Comparison of ENCODE assay signal across 17 cellular contexts in genomic region chr11:45155627-45156180, GRCh38. TPM values are rescaled to one million over a fixed set of nuclear protein-coding genes. Genes with fewer than 3 reads are reported as not detected.
DNase-seq lines count a peak whose midpoint lies in the region; ATAC-seq, FAIRE-seq and TF ChIP-seq lines count a peak whose summit lies in the region.
"Had no signal": no experiment of that assay in that cellular context is flagged by ENCODE, and none has a peak within 500 bp of the region (broad histone marks: within the 10 kb centered on the region; RNA-seq: fewer than 3 reads in every experiment).

No MANE protein-coding gene starts in this region.

- H3K27me3 ChIP-seq in left ventricle myocardium inferior (ENCODE audit: low read depth) (no peaks in the 10 kb centered on the region), right cardiac atrium (ENCODE audit: control insufficient read depth, insufficient read depth) (no peaks in the 10 kb centered on the region), esophagus muscularis mucosa (no peaks in the 10 kb centered on the region), neuronal stem cell (ENCODE audit: control insufficient read depth in 3 of 3, insufficient read depth in 3 of 3, low read depth in 1 of 3, low read length in 3 of 3) (no peaks in the 10 kb centered on the region), vagina (no peaks in the 10 kb centered on the region)

- H3K4me2 ChIP-seq in neuronal stem cell (ENCODE audit: insufficient read depth, low read length, poor library complexity, severe bottlenecking) = no peak overlapping the region
- H3K4me2 ChIP-seq: A549, KMS-11 had no signal

- H2AK5ac ChIP-seq in neuronal stem cell (ENCODE audit: low read depth, low read length) = no peak overlapping the region

- WGBS in right cardiac atrium = 56% methylated on average over 4 of the region's 4 CpGs
- WGBS in esophagus muscularis mucosa = 61% methylated on average over 4 of the region's 4 CpGs
- no CpG with 5 or more reads among the region's 4 CpGs for WGBS in neuronal stem cell (ENCODE audit: extremely low coverage in 2 of 2, insufficient read length in 2 of 2, insufficient replicate concordance in 1 of 2), 2 donors

- H3K9ac ChIP-seq in neuronal stem cell (ENCODE audit: low read depth, low read length, poor library complexity) = no peak overlapping the region
- H3K9ac ChIP-seq: KMS-11 had no signal

- H2AFZ ChIP-seq in neuronal stem cell (ENCODE audit: low read length) = no peak overlapping the region

- H3K27ac ChIP-seq in left ventricle myocardium inferior (replicated peaks) (peak overlapping the region; percentile 47), right cardiac atrium (ENCODE audit: low read length) (no peak overlapping the region), esophagus muscularis mucosa (replicated peaks in 1 of 4) (peak overlapping the region; percentile 29 to 60 (median 48)), neuronal stem cell (replicated peaks; ENCODE audit: low read length) (no peak overlapping the region), vagina (peak overlapping the region; percentile 47)
- H3K27ac ChIP-seq: A549, KMS-11 had no signal

- TF ChIP-seq CTCF in left ventricle myocardium inferior (IDR thresholded peaks at IDR 0.05; ENCODE audit: borderline replicate concordance) = no peak
- TF ChIP-seq CTCF in esophagus muscularis mucosa (IDR thresholded peaks at IDR 0.05) = no peak
- TF ChIP-seq CTCF in vagina (IDR thresholded peaks at IDR 0.05) = no peak
- no peak for TF ChIP-seq CTCF in progenitor cell of endocrine pancreas (IDR thresholded peaks at IDR 0.05; ENCODE audit: unreplicated experiment)

- H3K36me3 ChIP-seq in left ventricle myocardium inferior (no peaks in the 10 kb centered on the region), esophagus muscularis mucosa (no peaks in the 10 kb centered on the region), neuronal stem cell (replicated peaks in 1 of 2; ENCODE audit: control insufficient read depth in 2 of 2, insufficient read depth in 2 of 2, low read length in 2 of 2) (no peaks in the 10 kb centered on the region), vagina (no peaks in the 10 kb centered on the region)

- peaks cover 10% of the 10 kb centered on the region for H3K79me1 ChIP-seq in neuronal stem cell (ENCODE audit: low read depth, low read length)

- no peaks in the 10 kb centered on the region for H3K36me3 Mint-ChIP-seq in progenitor cell of endocrine pancreas (ENCODE audit: insufficient read depth)

- H3K23ac ChIP-seq in neuronal stem cell (ENCODE audit: low read depth, low read length, poor library complexity) = no peak overlapping the region

- H3K4me1 Mint-ChIP-seq in progenitor cell of endocrine pancreas (ENCODE audit: low read depth) = peaks cover 14% of the 10 kb centered on the region

- H2BK12ac ChIP-seq in neuronal stem cell (ENCODE audit: low read length) = no peak overlapping the region

- no peak for FAIRE-seq in GM12892 (lab: Jason Lieb, UNC)
- FAIRE-seq: A549 had no signal

- no peak for TF ChIP-seq EP300 in esophagus muscularis mucosa (IDR thresholded peaks at IDR 0.05)

- peaks cover 74% of the 10 kb centered on the region for H3K4me1 ChIP-seq in left ventricle myocardium inferior
- peaks cover 23% of the 10 kb centered on the region for H3K4me1 ChIP-seq in right cardiac atrium (ENCODE audit: control insufficient read depth, insufficient read depth, low read length)
- H3K4me1 ChIP-seq in esophagus muscularis mucosa = peaks cover 39 to 87% (median 65%) of the 10 kb centered on the region in 4 donors
- H3K4me1 ChIP-seq in neuronal stem cell (ENCODE audit: control insufficient read depth in 2 of 2, insufficient read depth in 1 of 2, low read depth in 1 of 2, low read length in 2 of 2) = peaks cover 9 to 12% of the 10 kb centered on the region in 2 donors
- peaks cover 92% of the 10 kb centered on the region for H3K4me1 ChIP-seq in vagina
- H3K4me1 ChIP-seq: A549 had no signal

- no peaks in the 10 kb centered on the region for H3K9me3 Mint-ChIP-seq in progenitor cell of endocrine pancreas (ENCODE audit: low read depth)
- H3K9me3 Mint-ChIP-seq: HFFc6 had no signal

- DNase-seq in left ventricle myocardium inferior (no peak), right cardiac atrium (no peak), esophagus muscularis mucosa (ENCODE audit: extremely low spot score) (no peak), neuronal stem cell (ENCODE audit: low spot score) (no peak), vagina (ENCODE audit: extremely low spot score in 2 of 2) (peak in 1 of 2 donors; percentile 62), progenitor cell of endocrine pancreas (ENCODE audit: low spot score, unreplicated experiment) (no peak), NCI-H748 treated with DMSO at 0.1 percent for 48 hours (lab: John Stamatoyannopoulos, UW) (no peak), GM12892 (ENCODE audit: insufficient read length) (no peak)
- DNase-seq: COR-L47, DMS153, HFFc6, NCI-H1436, NCI-H2029 treated with DMSO at 0.1 percent for 48 hours, NCI-H2171 treated with DMSO at 0.1 percent for 48 hours, NCI-H510A had no signal

- H2BK15ac ChIP-seq in neuronal stem cell (ENCODE audit: low read length) = no peak overlapping the region

- peak overlapping the region; percentile 32 for H3K18ac ChIP-seq in neuronal stem cell (ENCODE audit: low read length)

- no peak overlapping the region for H3K14ac ChIP-seq in neuronal stem cell (ENCODE audit: low read length)

- H3K9me3 ChIP-seq in left ventricle myocardium inferior (replicated peaks) (no peaks in the 10 kb centered on the region), right cardiac atrium (ENCODE audit: control insufficient read depth, low read length) (no peaks in the 10 kb centered on the region), esophagus muscularis mucosa (no peaks in the 10 kb centered on the region), neuronal stem cell (replicated peaks in 1 of 2; ENCODE audit: control insufficient read depth in 2 of 2, insufficient read depth in 1 of 2, low read depth in 1 of 2, low read length in 2 of 2) (no peaks in the 10 kb centered on the region), vagina (no peaks in the 10 kb centered on the region)
- H3K9me3 ChIP-seq: A549 had no signal

- H2BK120ac ChIP-seq in neuronal stem cell (ENCODE audit: low read depth, low read length) = no peak overlapping the region

- no peak overlapping the region for H4K8ac ChIP-seq in neuronal stem cell (ENCODE audit: low read depth, low read length)

- H3K4me3 Mint-ChIP-seq in progenitor cell of endocrine pancreas (ENCODE audit: low read depth) = no peak overlapping the region
- H3K4me3 Mint-ChIP-seq: HFFc6 had no signal

- H3K27me3 Mint-ChIP-seq in progenitor cell of endocrine pancreas = no peaks in the 10 kb centered on the region

- no peak overlapping the region for H3K27ac Mint-ChIP-seq in progenitor cell of endocrine pancreas
- H3K27ac Mint-ChIP-seq: HFFc6 had no signal

- TF ChIP-seq POLR2A in esophagus muscularis mucosa (IDR thresholded peaks at IDR 0.05; ENCODE audit: low read depth) (no peak), vagina (IDR thresholded peaks at IDR 0.05) (no peak), GM12892 (IDR thresholded peaks at IDR 0.05; ENCODE audit: low read depth, low read length) (no peak)

- no peak overlapping the region for H3K4ac ChIP-seq in neuronal stem cell (ENCODE audit: low read length)

- intact Hi-C loops in left ventricle myocardium inferior (cut with micrococcal nuclease) (no loop called here), right cardiac atrium (cut with DNase I) (no loop called here), esophagus muscularis mucosa (cut with DNase I) (no loop called here), vagina (cut with DNase I) (no loop called here)

- no peak overlapping the region for H4K91ac ChIP-seq in neuronal stem cell (ENCODE audit: low read depth, low read length, poor library complexity)

- ATAC-seq in right cardiac atrium = no peak
- ATAC-seq: A549 had no signal

- no peak overlapping the region for H2BK5ac ChIP-seq in neuronal stem cell (ENCODE audit: low read length)

- H3K4me3 ChIP-seq in left ventricle myocardium inferior = no peak overlapping the region
- no peak overlapping the region for H3K4me3 ChIP-seq in right cardiac atrium (ENCODE audit: low read length)
- H3K4me3 ChIP-seq in esophagus muscularis mucosa = no peak overlapping the region
- no peak overlapping the region for H3K4me3 ChIP-seq in neuronal stem cell (ENCODE audit: low read length in 2 of 2)
- H3K4me3 ChIP-seq in vagina = no peak overlapping the region
- H3K4me3 ChIP-seq: A549 had no signal

RNA-seq across cellular contexts. Expression of gene PRDM11, which starts 9.3 kb away (rescaled TPM):
- total RNA-seq in left ventricle myocardium inferior (17.2 TPM), right cardiac atrium (10 to 100 TPM; 27.5 to 33.9 (median 29.9) TPM), esophagus muscularis mucosa (10 to 100 TPM; 29.5 to 43.2 (median 33.5) TPM), vagina (15.2 TPM), progenitor cell of endocrine pancreas (23.7 and 27.1 TPM in 2 replicates)
- polyA plus RNA-seq in right cardiac atrium = 9.5 TPM
- polyA plus RNA-seq in neuronal stem cell (2013, experiment 1 of 2) = 2.6 TPM
- 2.5 TPM for polyA plus RNA-seq in neuronal stem cell (2013, experiment 2 of 2)
- 0.32 TPM for polyA plus RNA-seq in GM12892 (2012; ENCODE audit: missing spikeins)

Comparison
In these comparisons a context has a peak if more than half of its experiments do, and no peak if none do; other contexts are left out.
1. H3K27ac ChIP-seq: peak in left ventricle myocardium inferior (single experiment), esophagus muscularis mucosa (4 of 4) and vagina (single experiment); none in right cardiac atrium (single experiment) and neuronal stem cell (single experiment).